In genomic region chr6:141594874-141595273, GRCh38 we compare ENCODE assay signal across 22 cellular contexts.
DNase-seq lines count a peak whose midpoint lies in the region; ATAC-seq, FAIRE-seq and TF ChIP-seq lines count a peak whose summit lies in the region.
"Had no signal": no experiment of that assay in that cellular context is flagged by ENCODE, and none has a peak within 500 bp of the region (broad histone marks: within the 10 kb centered on the region; RNA-seq: fewer than 3 reads in every experiment).

No MANE protein-coding gene starts in this region.

- TF ChIP-seq EP300 in Ishikawa (IDR thresholded peaks at IDR 0.05; ENCODE audit: borderline replicate concordance): no peak

- no peak for ATAC-seq in heart right ventricle
- ATAC-seq: effector memory CD8-positive, alpha-beta T cell; right lobe of liver; Right ventricle myocardium inferior; stimulated activated effector memory CD8-positive, alpha-beta T cell treated with anti-CD3 and anti-CD28 coated beads, Interleukin-12 subunit alpha, Interleukin-12 subunit beta, amount 100 ng/mL, for 72 hours; WTC11 had no signal

- no peaks in the 10 kb centered on the region for H3K36me3 ChIP-seq in heart right ventricle
- H3K36me3 ChIP-seq: ovary, right lobe of liver, thyroid gland had no signal

- H3K27me3 ChIP-seq in heart right ventricle: no peaks in the 10 kb centered on the region
- H3K27me3 ChIP-seq: ovary, right lobe of liver, thyroid gland had no signal

- FAIRE-seq in TTC549 (lab: Jason Lieb, UNC): peak; percentile 32

- peaks cover 0 to 11% (median 4%) of the 10 kb centered on the region in 9 donors for H3K4me1 ChIP-seq in heart right ventricle
- H3K4me1 ChIP-seq: right lobe of liver, thyroid gland had no signal

- TF ChIP-seq RAD21 in Ishikawa (IDR thresholded peaks at IDR 0.05; ENCODE audit: low read depth): peak; percentile 6; the same call in 1 of the 2 replicates

- H3K4me3 ChIP-seq in fibroblast of villous mesenchyme (ENCODE audit: low read depth, low read length): no peak overlapping the region
- no peak overlapping the region for H3K4me3 ChIP-seq in heart right ventricle
- H3K4me3 ChIP-seq: ovary, right lobe of liver, thyroid gland had no signal

- no peaks in the 10 kb centered on the region for H3K9me3 ChIP-seq in heart right ventricle
- H3K9me3 ChIP-seq: ovary, right lobe of liver, thyroid gland had no signal

- intact Hi-C loops in heart right ventricle (cut with DNase I): no loop called here

- TF ChIP-seq CTCF in fibroblast of villous mesenchyme (IDR thresholded peaks at IDR 0.05; ENCODE audit: insufficient read depth, low read depth, low read length): peak; percentile 10
- TF ChIP-seq CTCF in heart right ventricle (IDR thresholded peaks at IDR 0.05): no peak

- no peak overlapping the region for H3K27ac ChIP-seq in heart right ventricle
- H3K27ac ChIP-seq: ovary, right lobe of liver, thyroid gland had no signal

- DNase-seq in ELR (ENCODE audit: low read depth) (peak; percentile 25), fibroblast of villous mesenchyme (ENCODE audit: low read depth) (no peak), heart right ventricle (no peak), DMS153 (lab: John Stamatoyannopoulos, UW) (no peak)
- no peak for DNase-seq in activated naive CD4-positive, alpha-beta T cell treated with Interleukin-2 at 50 U/mL for 16 hours
- DNase-seq: activated CD4-positive, alpha-beta memory T cell treated with anti-CD3 and anti-CD28 coated beads for 36 hours; activated naive CD4-positive, alpha-beta T cell; cerebellar nuclear complex; COR-L47; effector memory CD8-positive, alpha-beta T cell; GOT3; kidney; naive B cell; NCI-H146; ovary; right lobe of liver; thyroid gland had no signal

TF ChIP-seq in Ishikawa, 13 proteins besides CTCF, POLR2A, EP300 and RAD21:
- TF ChIP-seq REST (IDR thresholded peaks at IDR 0.05; ENCODE audit: low read depth) (no peak), TCF12 (IDR thresholded peaks at IDR 0.05; ENCODE audit: low read depth) (no peak), NFIC (IDR thresholded peaks at IDR 0.05) (no peak), CEBPB (IDR thresholded peaks at IDR 0.05) (no peak), USF1 (IDR thresholded peaks at IDR 0.05) (no peak), MAX (IDR thresholded peaks at IDR 0.05) (no peak), TEAD4 (IDR thresholded peaks at IDR 0.05) (no peak), EGR1 (IDR thresholded peaks at IDR 0.05) (no peak), FOXM1 (IDR thresholded peaks at IDR 0.05; ENCODE audit: borderline replicate concordance, low read depth) (no peak), TAF1 (IDR thresholded peaks at IDR 0.05; ENCODE audit: low read depth) (no peak), YY1 (IDR thresholded peaks at IDR 0.05; ENCODE audit: low read depth) (no peak), CREB1 (IDR thresholded peaks at IDR 0.05; ENCODE audit: low read depth) (no peak), ZBTB7A (IDR thresholded peaks at IDR 0.05; ENCODE audit: low read depth) (no peak)
